40 cellular contexts compared by ENCODE assay signal in the genomic region with DNA sequence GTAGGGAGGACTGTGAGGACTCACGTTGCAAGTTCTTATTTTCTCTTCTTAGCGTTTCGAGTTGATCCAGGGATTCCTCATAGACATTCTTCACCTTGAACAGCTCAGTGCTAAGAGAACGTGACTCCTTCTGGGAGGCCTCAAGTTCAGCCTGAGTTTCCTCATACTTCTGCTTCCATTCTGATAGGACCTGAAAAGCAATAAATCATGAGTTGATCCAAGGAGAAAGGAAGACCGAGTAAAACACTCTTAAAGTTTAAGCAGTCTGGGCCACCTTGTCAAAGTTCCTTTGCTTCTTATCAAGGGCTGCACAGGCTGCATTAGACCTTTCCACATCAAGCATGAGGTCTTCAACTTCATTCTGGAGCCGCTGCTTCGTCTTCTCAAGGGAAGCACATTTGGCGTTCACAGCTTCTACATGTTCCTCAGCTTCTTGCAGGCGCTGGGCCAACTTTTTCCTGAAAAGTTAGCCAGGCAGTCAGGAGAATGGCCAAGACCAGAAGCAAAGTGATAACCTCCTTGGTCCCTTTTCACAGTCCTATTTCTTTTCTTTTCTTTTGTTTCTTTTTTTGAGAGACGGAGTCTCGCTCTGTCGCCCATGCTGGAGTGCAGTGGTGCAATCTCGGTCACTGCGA. TPM values are rescaled to one million over a fixed set of nuclear protein-coding genes. Genes with fewer than 3 reads are reported as not detected.
"Had no signal": no experiment of that assay in that cellular context is flagged by ENCODE, and none has a peak within 500 bp of the region (broad histone marks: within the 10 kb centered on the region; RNA-seq: fewer than 3 reads in every experiment).

No MANE protein-coding gene starts in this region.

- H3K27ac Mint-ChIP-seq: activated B cell treated with CpG ODN at 0.5 μM for 24 hours; activated CD8-positive, alpha-beta T cell treated with anti-CD3 and anti-CD28 coated beads for 36 hours; activated naive CD4-positive, alpha-beta T cell treated with anti-CD3 and anti-CD28 coated beads, Interleukin-2, amount 50 U/mL, for 24 hours; activated naive CD8-positive, alpha-beta T cell treated with anti-CD3 and anti-CD28 coated beads for 36 hours; activated naive CD8-positive, alpha-beta T cell treated with anti-CD3 and anti-CD28 coated beads, Interleukin-2, amount 50 U/mL, for 24 hours; activated T-helper 17 cell treated with anti-CD3 and anti-CD28 coated beads, Interleukin-2, amount 50 U/mL, for 72 hours; brain; T-helper 17 cell; T-helper 2 cell treated with Interferon-gamma antibody and Interleukin-4, amounts not matched to agents 5 μg/mL and 100 μg/mL, for 36 hours had no signal

- H3K9me3 Mint-ChIP-seq: activated B cell treated with CpG ODN at 0.5 μM for 24 hours; activated CD8-positive, alpha-beta T cell treated with anti-CD3 and anti-CD28 coated beads for 36 hours; activated naive CD4-positive, alpha-beta T cell treated with anti-CD3 and anti-CD28 coated beads, Interleukin-2, amount 50 U/mL, for 24 hours; activated naive CD8-positive, alpha-beta T cell treated with anti-CD3 and anti-CD28 coated beads for 36 hours; activated naive CD8-positive, alpha-beta T cell treated with anti-CD3 and anti-CD28 coated beads, Interleukin-2, amount 50 U/mL, for 24 hours; activated T-cell treated with anti-CD3 and anti-CD28 coated beads, Interleukin-2, amount 50 U/mL, for 4 hours; T-helper 2 cell treated with Interferon-gamma antibody and Interleukin-4, amounts not matched to agents 5 μg/mL and 100 μg/mL, for 36 hours had no signal

- DNase-seq: activated B cell treated with CpG ODN at 0.5 μM for 24 hours; activated CD4-positive, alpha-beta T cell treated with anti-CD3 and anti-CD28 coated beads for 48 hours; activated CD4-positive, alpha-beta T cell treated with anti-CD3 and anti-CD28 coated beads, Interleukin-2, amount 50 U/mL, for 1 hour; activated CD4-positive, alpha-beta T cell treated with anti-CD3 and anti-CD28 coated beads, Interleukin-2, amount 50 U/mL, for 48 hours; activated CD8-positive, alpha-beta memory T cell treated with anti-CD3 and anti-CD28 coated beads for 24 hours; activated CD8-positive, alpha-beta T cell treated with anti-CD3 and anti-CD28 coated beads for 36 hours; activated effector memory CD4-positive, alpha-beta T cell treated with Interleukin-2 at 50 U/mL for 16 hours; activated gamma-delta T cell treated with Interleukin-2 at 50 U/mL for 16 hours; activated naive CD4-positive, alpha-beta T cell treated with Interleukin-2 at 50 U/mL for 16 hours; activated naive CD8-positive, alpha-beta T cell treated with anti-CD3 and anti-CD28 coated beads for 36 hours; activated naive CD8-positive, alpha-beta T cell treated with anti-CD3 and anti-CD28 coated beads, Interleukin-2, amount 50 U/mL, for 24 hours; activated T-cell treated with anti-CD3 and anti-CD28 coated beads, Interleukin-2, amount 50 U/mL, for 4 hours; adrenal gland; central memory CD4-positive, alpha-beta T cell; cerebellar nuclear complex; colonic mucosa; effector CD8-positive, alpha-beta T cell; esophagus squamous epithelium; foreskin melanocyte; T-helper 1 cell; T-helper 17 cell; T1000; WERI-Rb-1 had no signal

- ATAC-seq: activated CD4-positive, CD25-positive, alpha-beta regulatory T cell treated with anti-CD3 and anti-CD28 coated beads, Interleukin-2, amount 50 U/mL, for 24 hours; activated CD8-positive, alpha-beta T cell treated with anti-CD3 and anti-CD28 coated beads for 36 hours; activated naive CD8-positive, alpha-beta T cell treated with anti-CD3 and anti-CD28 coated beads, Interleukin-2, amount 50 U/mL, for 24 hours; activated T-cell treated with anti-CD3 and anti-CD28 coated beads, Interleukin-2, amount 50 U/mL, for 4 hours; activated T-helper 17 cell treated with anti-CD3 and anti-CD28 coated beads, Interleukin-2, amount 50 U/mL, for 72 hours; gastroesophageal sphincter; T-helper 17 cell had no signal

- H3K9me3 ChIP-seq: adrenal gland, ascending aorta, breast epithelium, colonic mucosa, esophagus squamous epithelium, gastroesophageal sphincter had no signal

- FAIRE-seq: endometrium, endothelial cell of umbilical vein had no signal

- H3K36me3 ChIP-seq: adrenal gland, ascending aorta, breast epithelium, cardiac muscle cell, colonic mucosa, esophagus squamous epithelium, gastroesophageal sphincter, WERI-Rb-1 had no signal

- H3K36me3 Mint-ChIP-seq: activated naive CD4-positive, alpha-beta T cell treated with anti-CD3 and anti-CD28 coated beads, Interleukin-2, amount 50 U/mL, for 24 hours; activated naive CD8-positive, alpha-beta T cell treated with anti-CD3 and anti-CD28 coated beads for 36 hours; brain had no signal

- H3K4me3 ChIP-seq: adrenal gland, ascending aorta, breast epithelium, cardiac muscle cell, colonic mucosa, esophagus squamous epithelium, gastroesophageal sphincter had no signal

- H3K4me3 Mint-ChIP-seq: activated B cell treated with CpG ODN at 0.5 μM for 24 hours; activated CD8-positive, alpha-beta T cell treated with anti-CD3 and anti-CD28 coated beads for 36 hours; activated naive CD4-positive, alpha-beta T cell treated with anti-CD3 and anti-CD28 coated beads, Interleukin-2, amount 50 U/mL, for 24 hours; activated naive CD8-positive, alpha-beta T cell treated with anti-CD3 and anti-CD28 coated beads for 36 hours; activated naive CD8-positive, alpha-beta T cell treated with anti-CD3 and anti-CD28 coated beads, Interleukin-2, amount 50 U/mL, for 24 hours; activated T-cell treated with anti-CD3 and anti-CD28 coated beads, Interleukin-2, amount 50 U/mL, for 4 hours; activated T-helper 17 cell treated with anti-CD3 and anti-CD28 coated beads, Interleukin-2, amount 50 U/mL, for 72 hours; brain; T-helper 17 cell; T-helper 2 cell treated with Interferon-gamma antibody and Interleukin-4, amounts not matched to agents 5 μg/mL and 100 μg/mL, for 36 hours had no signal

- H3K27me3 Mint-ChIP-seq: brain had no signal

- H3K4me1 ChIP-seq: adrenal gland, ascending aorta, breast epithelium, colonic mucosa, esophagus squamous epithelium, gastroesophageal sphincter had no signal

- H3K27ac ChIP-seq: adrenal gland, ascending aorta, breast epithelium, cardiac muscle cell, colonic mucosa, epithelial cell of prostate, esophagus squamous epithelium, gastroesophageal sphincter, WERI-Rb-1 had no signal

- H3K4me1 Mint-ChIP-seq: activated B cell treated with CpG ODN at 0.5 μM for 24 hours; activated naive CD4-positive, alpha-beta T cell treated with anti-CD3 and anti-CD28 coated beads, Interleukin-2, amount 50 U/mL, for 24 hours; activated naive CD8-positive, alpha-beta T cell treated with anti-CD3 and anti-CD28 coated beads for 36 hours; activated naive CD8-positive, alpha-beta T cell treated with anti-CD3 and anti-CD28 coated beads, Interleukin-2, amount 50 U/mL, for 24 hours; activated T-helper 17 cell treated with anti-CD3 and anti-CD28 coated beads, Interleukin-2, amount 50 U/mL, for 72 hours; brain; T-helper 17 cell had no signal

- H3K27me3 ChIP-seq: adrenal gland, ascending aorta, breast epithelium, cardiac muscle cell, colonic mucosa, esophagus squamous epithelium had no signal

RNA-seq across cellular contexts. Expression of a gene that starts 23.8 kb away (rescaled TPM):
- total RNA-seq: activated B cell treated with CpG ODN at 0.5 μM for 24 hours; activated CD8-positive, alpha-beta T cell treated with anti-CD3 and anti-CD28 coated beads for 36 hours; activated naive CD8-positive, alpha-beta T cell treated with anti-CD3 and anti-CD28 coated beads for 36 hours; activated T-cell treated with anti-CD3 and anti-CD28 coated beads, Interleukin-2, amount 50 U/mL, for 4 hours; activated T-helper 17 cell treated with anti-CD3 and anti-CD28 coated beads, Interleukin-2, amount 50 U/mL, for 72 hours; adrenal gland; ascending aorta; breast epithelium; dermis microvascular lymphatic vessel endothelial cell; endothelial cell of umbilical vein; fibroblast of lung; fibroblast of villous mesenchyme; gastroesophageal sphincter; glomerular endothelial cell; T-helper 17 cell had no signal
- polyA plus RNA-seq: adrenal gland, cardiac muscle cell, endothelial cell of umbilical vein, fibroblast of lung had no signal

RNA-seq across cellular contexts. Expression of a gene that starts 25.1 kb away (rescaled TPM):
- total RNA-seq: activated B cell treated with CpG ODN at 0.5 μM for 24 hours; activated CD8-positive, alpha-beta T cell treated with anti-CD3 and anti-CD28 coated beads for 36 hours; activated naive CD8-positive, alpha-beta T cell treated with anti-CD3 and anti-CD28 coated beads for 36 hours; activated T-cell treated with anti-CD3 and anti-CD28 coated beads, Interleukin-2, amount 50 U/mL, for 4 hours; activated T-helper 17 cell treated with anti-CD3 and anti-CD28 coated beads, Interleukin-2, amount 50 U/mL, for 72 hours; adrenal gland; ascending aorta; breast epithelium; cardiac muscle cell; colonic mucosa; dermis microvascular lymphatic vessel endothelial cell; endothelial cell of umbilical vein; esophagus squamous epithelium; fibroblast of lung; fibroblast of villous mesenchyme; gastroesophageal sphincter; glomerular endothelial cell; T-helper 17 cell had no signal
- polyA plus RNA-seq: adrenal gland, cardiac muscle cell, endothelial cell of umbilical vein, esophagus, fibroblast of lung had no signal
